Comparison of ENCODE assay signal across 8 cellular contexts in the genomic region with DNA sequence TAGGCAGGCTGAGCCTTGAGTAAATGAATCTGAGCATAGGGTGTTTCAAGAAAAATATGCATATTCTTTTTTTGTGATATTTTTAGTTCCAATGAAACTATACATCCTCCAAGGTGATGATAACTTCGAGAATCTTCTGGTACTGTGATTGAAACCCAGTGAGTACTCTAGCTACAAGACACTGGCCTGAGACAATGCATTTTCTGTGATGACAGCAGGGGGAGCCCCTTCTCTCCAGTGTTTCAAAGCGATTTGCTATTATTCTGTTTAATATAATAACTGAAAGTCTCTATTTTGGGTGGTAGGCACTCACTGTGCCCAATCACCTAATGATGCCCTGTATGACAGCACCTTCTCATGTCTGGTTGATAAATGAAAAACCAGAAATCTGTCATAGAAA. TPM values are rescaled to one million over a fixed set of nuclear protein-coding genes. Genes with fewer than 3 reads are reported as not detected.
DNase-seq lines count a peak whose midpoint lies in the region; ATAC-seq, FAIRE-seq and TF ChIP-seq lines count a peak whose summit lies in the region.

No MANE protein-coding gene starts in this region.

- FAIRE-seq in A549 (lab: Jason Lieb, UNC), result no peak

- peaks cover 17% of the 10 kb centered on the region for H3K36me3 Mint-ChIP-seq in activated T-cell treated with anti-CD3 and anti-CD28 coated beads, Interleukin-2, amount 50 U/mL, for 24 hours (ENCODE audit: low read depth)

- DNase-seq in A549 (ENCODE audit: low read depth in 1 of 2, low spot score in 1 of 2) (peak; percentile 60 to 75), NCI-H82 (lab: John Stamatoyannopoulos, UW) (peak; percentile 80), foreskin keratinocyte (peak in 1 of 2 donors; percentile 30), AG08395 (ENCODE audit: low spot score) (no peak)
- peak; percentile 63 for DNase-seq in activated T-cell treated with anti-CD3 and anti-CD28 coated beads, Interleukin-2, amount 50 U/mL, for 24 hours
- DNase-seq in stimulated activated CD4-positive, alpha-beta T cell treated with anti-CD3 and anti-CD28 coated beads, Interleukin-12 subunit alpha, Interleukin-12 subunit beta, amount 100 ng/mL, for 48 hours (ENCODE audit: low read depth in 2 of 3, low spot score in 1 of 3), result peak in 2 of 3 donors; percentile 42 to 60

- H3K27me3 ChIP-seq in foreskin keratinocyte, result no peaks in the 10 kb centered on the region

- TF ChIP-seq EP300 in A549 (IDR thresholded peaks at IDR 0.05), result no peak

- peak overlapping the region; percentile 18 for H3K27ac Mint-ChIP-seq in activated T-cell treated with anti-CD3 and anti-CD28 coated beads, Interleukin-2, amount 50 U/mL, for 24 hours

- TF ChIP-seq CTCF in A549 (IDR thresholded peaks at IDR 0.05) (peak; percentile 65), GM12874 (IDR thresholded peaks at IDR 0.05; ENCODE audit: insufficient read depth, low read depth, low read length) (peak; percentile 64), foreskin keratinocyte (conservative IDR thresholded peaks at IDR 0.05) (peak; percentile 71)

- ATAC-seq in A549 (no peak), foreskin keratinocyte (no peak), GM21723 (IDR thresholded peaks at IDR 0.05; ENCODE audit: unreplicated experiment) (no peak)

- peak; percentile 72 to 87; a peak in 4 of 5 replicates for TF ChIP-seq RAD21 in A549 (conservative IDR thresholded peaks at IDR 0.05 in 1 of 2, IDR thresholded peaks at IDR 0.05 in 1 of 2)

- H3K27ac ChIP-seq in A549 (peak overlapping the region; percentile 10 to 28; a peak in 2 of 6 replicates), foreskin keratinocyte (no peak overlapping the region)

- H3K9me3 ChIP-seq in A549, result no peaks in the 10 kb centered on the region

- WGBS in A549 (ENCODE audit: missing lambda C conversion rate), result 5% methylated on average over 2 of the region's 2 CpGs

- no peak overlapping the region for H3K4me3 ChIP-seq in A549

- CTCF ChIA-PET in A549 (lab: Yijun Ruan, JAX), result interaction anchor here (0.6 to 11.3 kb wide), 21 partner anchors 12 to 522 kb away, joined by 3 to 76 read pairs (median 3); no protein-coding TSS in a partner anchor

- POLR2A ChIA-PET in A549 (lab: Yijun Ruan, JAX), result interaction anchor here (0.5 to 1.6 kb wide), 4 partner anchors 13 to 486 kb away, joined by 3 to 5 read pairs (median 3); no protein-coding TSS in a partner anchor

- H3K27me3 Mint-ChIP-seq in activated T-cell treated with anti-CD3 and anti-CD28 coated beads, Interleukin-2, amount 50 U/mL, for 24 hours, result no peaks in the 10 kb centered on the region

- no peaks in the 10 kb centered on the region for H3K9me3 Mint-ChIP-seq in activated T-cell treated with anti-CD3 and anti-CD28 coated beads, Interleukin-2, amount 50 U/mL, for 24 hours

- no peak overlapping the region; the same call in 2 of the 3 replicates for H3K4me2 ChIP-seq in A549

- no peak for TF ChIP-seq POLR2A in A549 (IDR thresholded peaks at IDR 0.05; ENCODE audit: low read length)

- H3K4me1 ChIP-seq in A549 (peaks cover 44% of the 10 kb centered on the region), foreskin keratinocyte (peaks cover 18% of the 10 kb centered on the region)

- peaks cover 56% of the 10 kb centered on the region for H3K4me1 Mint-ChIP-seq in activated T-cell treated with anti-CD3 and anti-CD28 coated beads, Interleukin-2, amount 50 U/mL, for 24 hours (ENCODE audit: low read depth)

- H3K4me3 Mint-ChIP-seq in activated T-cell treated with anti-CD3 and anti-CD28 coated beads, Interleukin-2, amount 50 U/mL, for 24 hours, result no peak overlapping the region

TF ChIP-seq in A549, 52 proteins besides CTCF, POLR2A, EP300 and RAD21:
- TF ChIP-seq HDAC2 (IDR thresholded peaks at IDR 0.05) (no peak), SMC3 (IDR thresholded peaks at IDR 0.05) (peak; percentile 73)
- TF ChIP-seq, protein P1, sequence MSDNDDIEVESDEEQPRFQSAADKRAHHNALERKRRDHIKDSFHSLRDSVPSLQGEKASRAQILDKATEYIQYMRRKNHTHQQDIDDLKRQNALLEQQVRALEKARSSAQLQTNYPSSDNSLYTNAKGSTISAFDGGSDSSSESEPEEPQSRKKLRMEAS (IDR thresholded peaks at IDR 0.05), result peak; percentile 26; the same call in 1 of the 2 replicates
- TF ChIP-seq, protein P2, sequence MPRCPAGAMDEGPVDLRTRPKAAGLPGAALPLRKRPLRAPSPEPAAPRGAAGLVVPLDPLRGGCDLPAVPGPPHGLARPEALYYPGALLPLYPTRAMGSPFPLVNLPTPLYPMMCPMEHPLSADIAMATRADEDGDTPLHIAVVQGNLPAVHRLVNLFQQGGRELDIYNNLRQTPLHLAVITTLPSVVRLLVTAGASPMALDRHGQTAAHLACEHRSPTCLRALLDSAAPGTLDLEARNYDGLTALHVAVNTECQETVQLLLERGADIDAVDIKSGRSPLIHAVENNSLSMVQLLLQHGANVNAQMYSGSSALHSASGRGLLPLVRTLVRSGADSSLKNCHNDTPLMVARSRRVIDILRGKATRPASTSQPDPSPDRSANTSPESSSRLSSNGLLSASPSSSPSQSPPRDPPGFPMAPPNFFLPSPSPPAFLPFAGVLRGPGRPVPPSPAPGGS (IDR thresholded peaks at IDR 0.05), result no peak

RNA-seq across cellular contexts. Expression of a gene that starts 12.1 kb away (rescaled TPM):
- polyA plus RNA-seq in A549 (2011; rRNA removed), result 38.2 and 53.5 TPM in 2 replicates
- polyA plus RNA-seq in A549 (2012; cell fraction: cytosol; rRNA removed), result 79.4 and 99.0 TPM in 2 replicates
- 131 and 168 TPM in 2 replicates for polyA plus RNA-seq in A549 (2012; cell fraction: nucleus; rRNA removed)
- polyA plus RNA-seq in A549 (2017; fragmentation: RNase III; extraction: RNeasy Plus Mini Kit Qiagen cat#74134 plus additional on column Dnase treatment), result 42.7 to 53.5 TPM (median 53.0 TPM) in 3 replicates
- polyA minus RNA-seq in A549 (2011; rRNA and poly(A)+ RNA removed), result 76.2 and 82.0 TPM in 2 replicates
- 103 and 108 TPM in 2 replicates for total RNA-seq in foreskin keratinocyte
- 42.9 and 52.8 TPM in 2 replicates for polyA plus RNA-seq in foreskin keratinocyte
